ENCODE assay signal across 12 cellular contexts in genomic region chr21:16532841-16533240, GRCh38.
A peak's percentile ranks its signal among the peaks of the same experiment; 100 is the strongest.
DNase-seq lines count a peak whose midpoint lies in the region; ATAC-seq and TF ChIP-seq lines count a peak whose summit lies in the region.
"Had no signal": no experiment of that assay in that cellular context is flagged by ENCODE, and none has a peak within 500 bp of the region (broad histone marks: within the 10 kb centered on the region; RNA-seq: fewer than 3 reads in every experiment).

No MANE protein-coding gene starts in this region.

- H3K4me1 ChIP-seq in heart right ventricle (peaks cover 0 to 25% (median 14%) of the 10 kb centered on the region in 9 donors), vagina (peaks cover 24% of the 10 kb centered on the region)

- no peak for DNase-seq in heart right ventricle
- DNase-seq in left cardiac atrium, result no peak
- DNase-seq in myocyte (ENCODE audit: low read depth), result peak; percentile 29
- no peak for DNase-seq in vagina (ENCODE audit: extremely low spot score in 2 of 2)
- no peak for DNase-seq in activated effector memory CD4-positive, alpha-beta T cell treated with anti-CD3 and anti-CD28 coated beads, Interleukin-2, amount 50 U/mL, for 16 hours
- DNase-seq in foreskin melanocyte, result no peak
- DNase-seq in NCI-H2196 treated with DMSO at 0.1 percent for 48 hours (lab: John Stamatoyannopoulos, UW; ENCODE audit: unreplicated experiment), result no peak
- DNase-seq: SHP77 had no signal

- H3K27ac ChIP-seq in heart right ventricle (peak overlapping the region in 7 of 10 donors; percentile 66 to 92 (median 86)), vagina (peak overlapping the region; percentile 88)

- H3K9me3 ChIP-seq in heart right ventricle (peaks cover 0 to 22% (median 0%) of the 10 kb centered on the region in 11 donors), vagina (no peaks in the 10 kb centered on the region)
- H3K9me3 ChIP-seq: thoracic aorta had no signal

- H3K27me3 ChIP-seq in heart right ventricle (no peaks in the 10 kb centered on the region), vagina (no peaks in the 10 kb centered on the region)
- H3K27me3 ChIP-seq: cardiac muscle cell had no signal

- intact Hi-C loops in heart right ventricle (cut with DNase I), result loop anchor here in 2 of 10 donors (10.0 kb wide), 3 partner anchors 52 to 108 kb away; no protein-coding TSS in a partner anchor
- intact Hi-C loops in left cardiac atrium (cut with DNase I), result no loop called here
- intact Hi-C loops in vagina (cut with DNase I), result loop anchor here (10.0 kb wide), 1 partner anchor 52 kb away; no protein-coding TSS in a partner anchor

- WGBS in heart right ventricle, 2 donors, result 53 to 68% methylated on average over 4 of the region's 4 CpGs

- ATAC-seq in heart right ventricle (no peak), left cardiac atrium (no peak), esophagus mucosa (peak; percentile 38)

- no peak for TF ChIP-seq CTCF in heart right ventricle (IDR thresholded peaks at IDR 0.05)
- no peak for TF ChIP-seq CTCF in vagina (IDR thresholded peaks at IDR 0.05)

- no peaks in the 10 kb centered on the region for H3K36me3 ChIP-seq in heart right ventricle
- no peaks in the 10 kb centered on the region for H3K36me3 ChIP-seq in vagina
- H3K36me3 ChIP-seq: cardiac muscle cell, thoracic aorta had no signal

- H3K4me3 ChIP-seq in heart right ventricle, result no peak overlapping the region
- H3K4me3 ChIP-seq in vagina, result no peak overlapping the region
- H3K4me3 ChIP-seq: cardiac muscle cell, lung had no signal

- no peak for TF ChIP-seq POLR2A in vagina (IDR thresholded peaks at IDR 0.05)
